In genomic region chr6:77036400-77036799, GRCh38 we compare ENCODE assay signal across 20 cellular contexts.
DNase-seq lines count a peak whose midpoint lies in the region; ATAC-seq, FAIRE-seq and TF ChIP-seq lines count a peak whose summit lies in the region.
"Had no signal": no experiment of that assay in that cellular context is flagged by ENCODE, and none has a peak within 500 bp of the region (broad histone marks: within the 10 kb centered on the region; RNA-seq: fewer than 3 reads in every experiment).

No MANE protein-coding gene starts in this region.

- H3K4me3 ChIP-seq in brain microvascular endothelial cell (ENCODE audit: low read depth, low read length) (no peak overlapping the region), fibroblast of villous mesenchyme (ENCODE audit: low read depth, low read length) (no peak overlapping the region), coronary artery (no peak overlapping the region)
- H3K4me3 ChIP-seq: BLaER1, GM23248 had no signal

- H3K4me1 Mint-ChIP-seq in activated CD8-positive, alpha-beta T cell treated with anti-CD3 and anti-CD28 coated beads for 36 hours (ENCODE audit: low read depth) = no peaks in the 10 kb centered on the region
- H3K4me1 Mint-ChIP-seq: CD14-positive monocyte; CD4-positive, alpha-beta memory T cell; IgD-negative memory B cell had no signal

- no peaks in the 10 kb centered on the region for H3K36me3 Mint-ChIP-seq in activated CD8-positive, alpha-beta T cell treated with anti-CD3 and anti-CD28 coated beads for 36 hours (ENCODE audit: low read depth)
- H3K36me3 Mint-ChIP-seq: CD14-positive monocyte; CD4-positive, alpha-beta memory T cell; IgD-negative memory B cell had no signal

- ATAC-seq in HG02798 (IDR thresholded peaks at IDR 0.05; ENCODE audit: poor library complexity, unreplicated experiment) (no peak), HG03442 (IDR thresholded peaks at IDR 0.05; ENCODE audit: unreplicated experiment) (no peak)
- no peak for ATAC-seq in activated CD8-positive, alpha-beta T cell treated with anti-CD3 and anti-CD28 coated beads for 36 hours
- ATAC-seq: HCT116 had no signal

- POLR2A ChIA-PET in activated CD8-positive, alpha-beta T cell treated with anti-CD3 and anti-CD28 coated beads for 36 hours (lab: Charles Lee) = no interaction called here

- no peak overlapping the region for H3K4me3 Mint-ChIP-seq in activated CD8-positive, alpha-beta T cell treated with anti-CD3 and anti-CD28 coated beads for 36 hours
- H3K4me3 Mint-ChIP-seq: CD14-positive monocyte; CD4-positive, alpha-beta memory T cell; IgD-negative memory B cell had no signal

- no peak for TF ChIP-seq CTCF in brain microvascular endothelial cell (IDR thresholded peaks at IDR 0.05; ENCODE audit: low read depth, low read length, missing control alignments)
- no peak for TF ChIP-seq CTCF in fibroblast of villous mesenchyme (IDR thresholded peaks at IDR 0.05; ENCODE audit: insufficient read depth, low read depth, low read length)
- TF ChIP-seq CTCF in coronary artery (IDR thresholded peaks at IDR 0.05) = no peak
- no peak for TF ChIP-seq CTCF in activated CD8-positive, alpha-beta T cell treated with anti-CD3 and anti-CD28 coated beads for 36 hours (IDR thresholded peaks at IDR 0.05)

- intact Hi-C loops in activated CD8-positive, alpha-beta T cell treated with anti-CD3 and anti-CD28 coated beads for 36 hours (cut with micrococcal nuclease) = no loop called here

- no peaks in the 10 kb centered on the region for H3K27me3 Mint-ChIP-seq in activated CD8-positive, alpha-beta T cell treated with anti-CD3 and anti-CD28 coated beads for 36 hours
- H3K27me3 Mint-ChIP-seq: CD4-positive, alpha-beta memory T cell; IgD-negative memory B cell had no signal

- CTCF ChIA-PET in activated CD8-positive, alpha-beta T cell treated with anti-CD3 and anti-CD28 coated beads for 36 hours (lab: Charles Lee) = no interaction called here

- peaks cover 13% of the 10 kb centered on the region for H3K9me3 Mint-ChIP-seq in activated CD8-positive, alpha-beta T cell treated with anti-CD3 and anti-CD28 coated beads for 36 hours

- no peaks in the 10 kb centered on the region for H3K36me3 ChIP-seq in brain microvascular endothelial cell (replicated peaks)
- H3K36me3 ChIP-seq: BLaER1 had no signal

- no peak overlapping the region for H3K27ac ChIP-seq in brain microvascular endothelial cell
- H3K27ac ChIP-seq in coronary artery = no peak overlapping the region
- H3K27ac ChIP-seq: BLaER1, GM23248, HL-60 had no signal

- H3K27me3 ChIP-seq in brain microvascular endothelial cell (replicated peaks) = no peaks in the 10 kb centered on the region
- H3K27me3 ChIP-seq: BLaER1 had no signal

- TF ChIP-seq POLR2A in H54 (IDR thresholded peaks at IDR 0.05; ENCODE audit: low read depth, low read length) = no peak

- H3K27ac Mint-ChIP-seq in activated CD8-positive, alpha-beta T cell treated with anti-CD3 and anti-CD28 coated beads for 36 hours = no peak overlapping the region
- H3K27ac Mint-ChIP-seq: CD14-positive monocyte; CD4-positive, alpha-beta memory T cell; IgD-negative memory B cell had no signal

- in situ Hi-C loops in brain microvascular endothelial cell (cut with HindIII; ENCODE audit: low pct_ligation_motif_present, low sequenced_read_pairs) = no loop called here

- FAIRE-seq in H54 (lab: Jason Lieb, UNC) = peak; percentile 15

- DNase-seq in H54 (ENCODE audit: insufficient read length, low spot score) (no peak), LHCN-M2 (ENCODE audit: low read depth) (peak; percentile 9), brain microvascular endothelial cell (peak; percentile 35), fibroblast of villous mesenchyme (ENCODE audit: low read depth) (peak; percentile 17), coronary artery (ENCODE audit: low spot score) (no peak)
- DNase-seq in activated CD8-positive, alpha-beta T cell treated with anti-CD3 and anti-CD28 coated beads for 36 hours = no peak
- DNase-seq: 8988T; CD4-positive, alpha-beta memory T cell; DMS79 treated with DMSO at 0.1 percent for 48 hours; GF-D8; GM23248; H7; KBM-7 had no signal

Comparison
In these comparisons a context has a peak if more than half of its experiments do, and no peak if none do; other contexts are left out.
1. DNase-seq: peak in LHCN-M2 (single experiment), brain microvascular endothelial cell (single experiment) and fibroblast of villous mesenchyme (single experiment); none in H54 (single experiment), coronary artery (single experiment) and activated CD8-positive, alpha-beta T cell treated with anti-CD3 and anti-CD28 coated beads for 36 hours (single experiment).